In the genomic region with DNA sequence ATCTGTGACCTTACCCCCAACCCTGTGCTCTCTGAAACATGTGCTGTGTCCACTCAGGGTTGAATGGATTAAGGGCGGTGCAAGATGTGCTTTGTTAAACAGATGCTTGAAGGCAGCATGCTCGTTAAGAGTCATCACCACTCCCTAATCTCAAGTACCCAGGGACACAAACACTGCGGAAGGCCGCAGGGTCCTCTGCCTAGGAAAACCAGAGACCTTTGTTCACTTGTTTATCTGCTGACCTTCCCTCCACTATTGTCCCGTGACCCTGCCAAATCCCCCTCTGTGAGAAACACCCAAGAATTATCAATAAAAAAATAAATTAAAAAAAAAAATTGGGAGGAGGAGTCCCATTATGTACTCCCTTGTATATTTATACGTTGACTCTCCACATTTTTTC, we compare ENCODE assay signal across 2 cellular contexts.
TF ChIP-seq lines count a peak whose summit lies in the region.

No MANE protein-coding gene starts in this region.

TF ChIP-seq in K562, 482 proteins besides CTCF, POLR2A, EP300 and RAD21:
- TF ChIP-seq L3MBTL2 (IDR thresholded peaks at IDR 0.05), result peak; percentile 33; the same call in 1 of the 2 replicates
- TF ChIP-seq CBFA2T2 (conservative IDR thresholded peaks at IDR 0.05), result peak; percentile 54
- peak; percentile 35; the same call in 1 of the 2 replicates for TF ChIP-seq SMARCA4 (IDR thresholded peaks at IDR 0.05)
- TF ChIP-seq NR2C1 (IDR thresholded peaks at IDR 0.05), result 0 out of 2 replicates have a peak, but pooled peaks have one; percentile 10
- 0 out of 2 replicates have a peak, but pooled peaks have one; percentile 6 for TF ChIP-seq NR2C1 (tag; IDR thresholded peaks at IDR 0.05)
- peak; percentile 73 for TF ChIP-seq SOX6 (IDR thresholded peaks at IDR 0.05)
- TF ChIP-seq HDAC2 (IDR thresholded peaks at IDR 0.05), result peak; percentile 24; the same call in 1 of the 2 replicates
- peak in 1 of 2 experiments; percentile 66; a peak in 1 of 4 replicates for TF ChIP-seq FOXK2 (conservative IDR thresholded peaks at IDR 0.05 in 1 of 2, IDR thresholded peaks at IDR 0.05 in 1 of 2; ENCODE audit: low read depth in 2 of 2)
- peak; percentile 76 for TF ChIP-seq CBFA2T3 (IDR thresholded peaks at IDR 0.05)
- TF ChIP-seq NCOR1 (IDR thresholded peaks at IDR 0.05), result 0 out of 2 replicates have a peak, but pooled peaks have one; percentile 29
- TF ChIP-seq ARID1B (IDR thresholded peaks at IDR 0.05), result peak; percentile 69
- peak; percentile 73 for TF ChIP-seq DPF2 (IDR thresholded peaks at IDR 0.05)
- peak; percentile 14 to 40; a peak in 1 of 4 replicates for TF ChIP-seq KDM1A (IDR thresholded peaks at IDR 0.05)
- TF ChIP-seq SMARCE1 (IDR thresholded peaks at IDR 0.05), result peak; percentile 67
- TF ChIP-seq, protein P1, sequence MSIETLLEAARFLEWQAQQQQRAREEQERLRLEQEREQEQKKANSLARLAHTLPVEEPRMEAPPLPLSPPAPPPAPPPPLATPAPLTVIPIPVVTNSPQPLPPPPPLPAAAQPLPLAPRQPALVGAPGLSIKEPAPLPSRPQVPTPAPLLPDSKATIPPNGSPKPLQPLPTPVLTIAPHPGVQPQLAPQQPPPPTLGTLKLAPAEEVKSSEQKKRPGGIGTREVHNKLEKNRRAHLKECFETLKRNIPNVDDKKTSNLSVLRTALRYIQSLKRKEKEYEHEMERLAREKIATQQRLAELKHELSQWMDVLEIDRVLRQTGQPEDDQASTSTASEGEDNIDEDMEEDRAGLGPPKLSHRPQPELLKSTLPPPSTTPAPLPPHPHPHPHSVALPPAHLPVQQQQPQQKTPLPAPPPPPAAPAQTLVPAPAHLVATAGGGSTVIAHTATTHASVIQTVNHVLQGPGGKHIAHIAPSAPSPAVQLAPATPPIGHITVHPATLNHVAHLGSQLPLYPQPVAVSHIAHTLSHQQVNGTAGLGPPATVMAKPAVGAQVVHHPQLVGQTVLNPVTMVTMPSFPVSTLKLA (conservative IDR thresholded peaks at IDR 0.05), result peak in 1 of 2 experiments; percentile 48; a peak in 2 of 4 replicates
- TF ChIP-seq EP400 (IDR thresholded peaks at IDR 0.05), result peak; percentile 29; the same call in 1 of the 2 replicates
- TF ChIP-seq TAL1 (IDR thresholded peaks at IDR 0.05), result peak; percentile 55

TF ChIP-seq in HepG2, 621 proteins besides CTCF, POLR2A, EP300 and RAD21:
- TF ChIP-seq BCL6 (CRISPR knock-in tag; IDR thresholded peaks at IDR 0.05), result 0 out of 2 replicates have a peak, but pooled peaks have one; percentile 15
TF ChIP-seq in HepG2: peak in this region for 1; not testable (repeated sequence) for 620.
